ENCODE assay signal across 12 cellular contexts in the genomic region with DNA sequence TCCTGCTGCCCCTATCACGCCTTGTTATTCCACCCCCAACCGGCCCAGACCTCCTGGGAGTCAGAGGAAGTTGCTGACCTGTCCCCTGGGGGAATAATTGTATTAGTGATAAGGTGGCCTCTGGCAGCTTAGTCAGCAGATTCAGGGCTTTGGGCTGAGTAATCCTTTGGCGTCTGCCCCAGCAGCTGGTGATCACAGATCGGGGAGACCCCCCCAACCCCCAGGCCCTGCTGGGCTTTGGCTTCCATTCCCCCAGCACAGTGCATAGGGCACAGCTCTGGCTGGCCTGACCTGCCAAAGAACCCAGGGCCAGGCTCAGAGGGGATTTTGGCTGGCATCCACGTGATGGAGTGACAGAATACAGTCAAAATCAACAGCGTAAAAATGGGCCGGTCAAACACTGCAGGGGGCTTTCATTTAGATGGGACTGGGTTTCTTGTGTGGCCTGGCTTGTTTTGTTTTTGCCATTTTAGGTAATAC. TPM values are rescaled to one million over a fixed set of nuclear protein-coding genes. Genes with fewer than 3 reads are reported as not detected.
DNase-seq lines count a peak whose midpoint lies in the region; ATAC-seq, FAIRE-seq and TF ChIP-seq lines count a peak whose summit lies in the region.
"Had no signal": no experiment of that assay in that cellular context is flagged by ENCODE, and none has a peak within 500 bp of the region (broad histone marks: within the 10 kb centered on the region; RNA-seq: fewer than 3 reads in every experiment).

No MANE protein-coding gene starts in this region.

- H2AFZ ChIP-seq in IMR-90 (replicated peaks; ENCODE audit: low read length, poor library complexity) (peak overlapping the region; percentile 0), astrocyte (ENCODE audit: low read depth, low read length) (no peak overlapping the region)

- intact Hi-C loops in IMR-90 (cut with micrococcal nuclease), result loop anchor here (1.0 to 10.0 kb wide), 2 partner anchors 350 to 912 kb away; a partner anchor contains a TSS

- no peak overlapping the region for H3K4ac ChIP-seq in IMR-90 (ENCODE audit: low read depth, low read length)

- H3K36me3 Mint-ChIP-seq in astrocyte (ENCODE audit: low read depth, unreplicated experiment), result no peaks in the 10 kb centered on the region

- H3K23ac ChIP-seq in IMR-90 (ENCODE audit: low read depth, low read length), result no peak overlapping the region

- no peak overlapping the region; the same call in 1 of the 2 replicates for H4K5ac ChIP-seq in IMR-90 (ENCODE audit: low read depth, low read length)

- H3K27me3 Mint-ChIP-seq in astrocyte (ENCODE audit: low read depth, unreplicated experiment), result peaks cover 16% of the 10 kb centered on the region
- H3K27me3 Mint-ChIP-seq: activated CD4-positive, alpha-beta T cell treated with anti-CD3 and anti-CD28 coated beads, Interleukin-2, amount 10 ng/mL, durations not matched to agents 24 days and 14 days had no signal

- peak overlapping the region; percentile 48; the same call in 1 of the 2 replicates for H2AK5ac ChIP-seq in IMR-90 (ENCODE audit: low read depth, low read length)

- dilution Hi-C loops in IMR-90 (cut with HindIII; ENCODE audit: low sequenced_read_pairs, unreplicated experiment), result no loop called here

- H3K27ac ChIP-seq in BLaER1 (peak overlapping the region; percentile 54), IMR-90 (ENCODE audit: insufficient read depth, low read length) (no peak overlapping the region), astrocyte (ENCODE audit: low read depth, low read length) (no peak overlapping the region)
- H3K27ac ChIP-seq: ovary, Peyer's patch had no signal

- no peak overlapping the region for H3K18ac ChIP-seq in IMR-90 (ENCODE audit: low read depth, low read length)

- H2AK9ac ChIP-seq in IMR-90 (replicated peaks; ENCODE audit: low read depth, low read length, poor library complexity), result no peak overlapping the region

- H3K4me1 Mint-ChIP-seq in astrocyte (ENCODE audit: low read depth, unreplicated experiment), result peaks cover 29% of the 10 kb centered on the region
- H3K4me1 Mint-ChIP-seq: activated CD4-positive, alpha-beta T cell treated with anti-CD3 and anti-CD28 coated beads, Interleukin-2, amount 10 ng/mL, durations not matched to agents 24 days and 14 days had no signal

- DNase-seq in IMR-90 (peak; percentile 69), astrocyte (ENCODE audit: low read depth) (peak; percentile 45), kidney tubule cell (ENCODE audit: low spot score) (peak; percentile 61), NOMO-1 treated with dmso at 0.1 percent for 144 hours (lab: John Stamatoyannopoulos, UW; ENCODE audit: unreplicated experiment) (no peak), foreskin melanocyte (no peak)
- DNase-seq: activated CD4-positive, alpha-beta T cell treated with anti-CD3 and anti-CD28 coated beads, Interleukin-2, amount 10 ng/mL, durations not matched to agents 24 days and 14 days; CD4-positive, alpha-beta T cell; Peyer's patch had no signal

- H2BK5ac ChIP-seq in IMR-90 (ENCODE audit: low read depth, low read length, poor library complexity, severe bottlenecking), result no peak overlapping the region

- peaks cover 5% of the 10 kb centered on the region; the same call in 1 of the 2 replicates for H3K9me1 ChIP-seq in IMR-90 (ENCODE audit: insufficient read depth, low read length)

- H3K56ac ChIP-seq in IMR-90 (ENCODE audit: extremely low read depth, insufficient read depth, low read length), result no peak overlapping the region

- H3K27me3 ChIP-seq in BLaER1 (no peaks in the 10 kb centered on the region), IMR-90 (ENCODE audit: control insufficient read depth, insufficient read depth, low read length) (no peaks in the 10 kb centered on the region), astrocyte (ENCODE audit: insufficient read depth, low read length) (no peaks in the 10 kb centered on the region)
- H3K27me3 ChIP-seq: ovary, Peyer's patch had no signal

- in situ Hi-C loops in IMR-90 (cut with MboI; ENCODE audit: low sequenced_read_pairs), result loop anchor here (5.0 to 10.0 kb wide), 3 partner anchors 359 to 832 kb away; no protein-coding TSS in a partner anchor

- TF ChIP-seq CTCF in IMR-90 (conservative IDR thresholded peaks at IDR 0.05; ENCODE audit: low read depth, low read length) (no peak), astrocyte (IDR thresholded peaks at IDR 0.05; ENCODE audit: insufficient read depth, low read depth, low read length) (no peak)

- no peaks in the 10 kb centered on the region for H3K79me1 ChIP-seq in IMR-90 (ENCODE audit: low read depth in 1 of 2, low read length in 2 of 2)

- H2BK20ac ChIP-seq in IMR-90 (ENCODE audit: low read depth, low read length), result 0 out of 2 replicates have a peak overlapping the region, but pooled peaks have one; percentile 29

- H3K4me3 ChIP-seq in BLaER1, result no peak overlapping the region
- H3K4me3 ChIP-seq in IMR-90 (ENCODE audit: insufficient read depth, low read depth, low read length), result no peak overlapping the region
- no peak overlapping the region for H3K4me3 ChIP-seq in astrocyte (ENCODE audit: insufficient read depth, low read depth, low read length)
- H3K4me3 ChIP-seq: ovary, Peyer's patch had no signal

- TF ChIP-seq RAD21 in IMR-90 (IDR thresholded peaks at IDR 0.05; ENCODE audit: low read length), result no peak

- no peak overlapping the region for H2BK15ac ChIP-seq in IMR-90 (ENCODE audit: low read depth, low read length)

- POLR2A ChIA-PET in IMR-90 (lab: Charles Lee; ENCODE audit: unreplicated experiment), result no interaction called here

- no peaks in the 10 kb centered on the region for H3K36me3 ChIP-seq in BLaER1
- no peaks in the 10 kb centered on the region for H3K36me3 ChIP-seq in IMR-90 (ENCODE audit: control insufficient read depth, insufficient read depth, low read length)
- H3K36me3 ChIP-seq in astrocyte (ENCODE audit: insufficient read depth, low read length), result no peaks in the 10 kb centered on the region
- H3K36me3 ChIP-seq: ovary, Peyer's patch had no signal

- 0 out of 2 replicates have a peak overlapping the region, but pooled peaks have one; percentile 30 for H3K14ac ChIP-seq in IMR-90 (replicated peaks; ENCODE audit: low read depth, low read length)

- peak; percentile 51 for ATAC-seq in IMR-90 (ENCODE audit: low read depth)
- no peak for ATAC-seq in HG03378 (IDR thresholded peaks at IDR 0.05; ENCODE audit: unreplicated experiment)
- ATAC-seq in GM19023 (IDR thresholded peaks at IDR 0.05; ENCODE audit: unreplicated experiment), result no peak

- BruUV-seq in IMR-90 (replicated peaks; lab: Mats Ljungman, UMichigan), result no TSS peak

- H4K8ac ChIP-seq in IMR-90 (ENCODE audit: low read depth in 2 of 2, low read length in 2 of 2), result no peak overlapping the region

- no peak overlapping the region for H3K27ac Mint-ChIP-seq in astrocyte (ENCODE audit: unreplicated experiment)
- H3K27ac Mint-ChIP-seq: activated CD4-positive, alpha-beta T cell treated with anti-CD3 and anti-CD28 coated beads, Interleukin-2, amount 10 ng/mL, durations not matched to agents 24 days and 14 days; CD4-positive, alpha-beta T cell had no signal

- WGBS in IMR-90 (ENCODE audit: extremely low coverage in 2 of 2, insufficient read length in 1 of 2), 2 experiments, result no CpG with 5 or more reads among the region's 7 CpGs

- no peaks in the 10 kb centered on the region for H4K20me1 ChIP-seq in BLaER1
- H4K20me1 ChIP-seq in IMR-90 (ENCODE audit: insufficient read depth, low read length), result no peaks in the 10 kb centered on the region
- H4K20me1 ChIP-seq in astrocyte (ENCODE audit: insufficient read depth, low read length), result no peaks in the 10 kb centered on the region

- no peak overlapping the region for H3K4me3 Mint-ChIP-seq in astrocyte (ENCODE audit: unreplicated experiment)
- H3K4me3 Mint-ChIP-seq: activated CD4-positive, alpha-beta T cell treated with anti-CD3 and anti-CD28 coated beads, Interleukin-2, amount 10 ng/mL, durations not matched to agents 24 days and 14 days; CD4-positive, alpha-beta T cell had no signal

- H3K9me3 ChIP-seq in BLaER1 (no peaks in the 10 kb centered on the region), IMR-90 (ENCODE audit: control insufficient read depth, insufficient read depth, low read length) (no peaks in the 10 kb centered on the region), astrocyte (ENCODE audit: insufficient read depth, low read depth, low read length) (no peaks in the 10 kb centered on the region)
- H3K9me3 ChIP-seq: ovary, Peyer's patch had no signal

- no peak overlapping the region for H2BK120ac ChIP-seq in IMR-90 (ENCODE audit: low read depth, low read length)

- no peak for TF ChIP-seq POLR2A in IMR-90 (IDR thresholded peaks at IDR 0.05; ENCODE audit: low read depth, low read length)

- CTCF ChIA-PET in IMR-90 (lab: Yijun Ruan, JAX), result interaction anchor here (1.6 kb wide), 1 partner anchor 54 kb away, joined by 5 read pairs; no protein-coding TSS in a partner anchor

- H3K9ac ChIP-seq in BLaER1 (no peak overlapping the region; the same call in 1 of the 2 replicates), IMR-90 (ENCODE audit: low read depth, low read length) (no peak overlapping the region), astrocyte (ENCODE audit: low read length) (no peak overlapping the region)

- H3K4me2 ChIP-seq in BLaER1 (peak overlapping the region; percentile 90), IMR-90 (ENCODE audit: low read depth, low read length) (no peak overlapping the region), astrocyte (ENCODE audit: low read length) (peak overlapping the region; percentile 50)

- H3K4me1 ChIP-seq in BLaER1, result peaks cover 41% of the 10 kb centered on the region
- H3K4me1 ChIP-seq in IMR-90 (ENCODE audit: control insufficient read depth, insufficient read depth, low read length), result peaks cover 15% of the 10 kb centered on the region
- H3K4me1 ChIP-seq in astrocyte (ENCODE audit: insufficient read depth, low read length), result peaks cover 21% of the 10 kb centered on the region
- H3K4me1 ChIP-seq: Peyer's patch had no signal

- no peaks in the 10 kb centered on the region for H3K9me3 Mint-ChIP-seq in astrocyte (ENCODE audit: unreplicated experiment)
- H3K9me3 Mint-ChIP-seq: activated CD4-positive, alpha-beta T cell treated with anti-CD3 and anti-CD28 coated beads, Interleukin-2, amount 10 ng/mL, durations not matched to agents 24 days and 14 days; CD4-positive, alpha-beta T cell had no signal

- H3K79me2 ChIP-seq in astrocyte (ENCODE audit: insufficient read depth, low read length), result no peaks in the 10 kb centered on the region

- no peak for FAIRE-seq in astrocyte (lab: Jason Lieb, UNC)

- no peak overlapping the region for H4K91ac ChIP-seq in IMR-90 (ENCODE audit: insufficient read depth, low read depth, low read length)

RNA-seq across cellular contexts. Expression of a gene that starts 3.9 kb away (rescaled TPM):
- total RNA-seq in IMR-90 (2012; rRNA removed) (under 0.01 and 0.56 TPM in 2 replicates), astrocyte (not detected in 2 replicates)
- polyA plus RNA-seq in IMR-90 (2012; rRNA removed), result 0.19 and 0.29 TPM in 2 replicates
- 0.19 and 0.23 TPM in 2 replicates for polyA plus RNA-seq in IMR-90 (2012; cell fraction: cytosol; rRNA removed)
- 2.0 and 3.6 TPM in 2 replicates for polyA plus RNA-seq in IMR-90 (2012; cell fraction: nucleus; rRNA removed; ENCODE audit: low replicate concordance)
- total RNA-seq: activated CD4-positive, alpha-beta T cell treated with anti-CD3 and anti-CD28 coated beads, Interleukin-2, amount 10 ng/mL, durations not matched to agents 24 days and 14 days; CD4-positive, alpha-beta T cell had no signal

Comparison
In these comparisons a context has a peak if more than half of its experiments do, and no peak if none do; other contexts are left out.
1. DNase-seq: peak in IMR-90 (single experiment), astrocyte (single experiment) and kidney tubule cell (single experiment); none in NOMO-1 treated with dmso at 0.1 percent for 144 hours (single experiment) and foreskin melanocyte (single experiment).